10 cellular contexts compared by ENCODE assay signal in the genomic region with DNA sequence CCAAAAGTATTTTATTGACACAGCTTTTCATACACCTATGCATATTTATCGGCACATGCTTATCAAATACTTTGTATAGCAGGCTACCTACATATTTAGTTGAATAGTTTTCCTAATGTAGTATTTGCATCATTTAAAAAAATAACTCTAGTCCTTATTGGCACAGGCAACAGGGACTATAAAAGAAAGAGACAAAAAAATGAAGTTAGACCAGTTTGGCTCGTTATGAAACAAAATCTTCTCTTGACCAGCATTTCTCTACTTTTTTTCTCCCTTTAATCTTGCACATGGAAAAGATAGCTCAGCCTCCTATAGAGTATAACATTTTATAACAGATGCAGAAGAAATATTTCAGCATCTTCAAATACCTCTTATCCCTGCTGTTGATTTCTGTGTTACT.
"Had no signal": no experiment of that assay in that cellular context is flagged by ENCODE, and none has a peak within 500 bp of the region (broad histone marks: within the 10 kb centered on the region; RNA-seq: fewer than 3 reads in every experiment).

No MANE protein-coding gene starts in this region.

- H3K4me3 ChIP-seq: adrenal gland, skin epidermis, stomach, thyroid gland, uterus had no signal

- H3K9me3 ChIP-seq: adrenal gland, thyroid gland, uterus had no signal

- H3K27ac ChIP-seq: adrenal gland, skin epidermis, stomach, thyroid gland, uterus had no signal

- H3K4me1 ChIP-seq: adrenal gland, stomach, thyroid gland, uterus had no signal

- ATAC-seq: left cardiac atrium had no signal

- H3K27me3 ChIP-seq: adrenal gland, stomach, thyroid gland, uterus had no signal

- DNase-seq: activated CD4-positive, alpha-beta T cell treated with anti-CD3 and anti-CD28 coated beads, Interleukin-2, amount 50 U/mL, for 1 hour; activated naive CD4-positive, alpha-beta T cell treated with anti-CD3 and anti-CD28 coated beads, Interleukin-2, amount 50 U/mL, for 16 hours; adrenal gland; effector memory CD4-positive, alpha-beta T cell; glutamatergic neuron; left cardiac atrium; stomach; thyroid gland; uterus had no signal

- H3K36me3 ChIP-seq: adrenal gland, stomach, thyroid gland, uterus had no signal
